In genomic region chr6:90294989-90295853, GRCh38 we compare ENCODE assay signal across 8 cellular contexts. TPM values are rescaled to one million over a fixed set of nuclear protein-coding genes. Genes with fewer than 3 reads are reported as not detected.
DNase-seq lines count a peak whose midpoint lies in the region; ATAC-seq and TF ChIP-seq lines count a peak whose summit lies in the region.

No MANE protein-coding gene starts in this region.

- DNase-seq in G401 (ENCODE audit: low spot score) (peak; percentile 41), HL-60 (ENCODE audit: low read depth in 1 of 2, low spot score in 1 of 2) (no peak), choroid plexus epithelial cell (ENCODE audit: low read depth) (peak; percentile 42), left lung (peak; percentile 46 to 84), RKO (ENCODE audit: low spot score) (no peak), dedifferentiated amniotic fluid mesenchymal stem cell (ENCODE audit: extremely low spot score) (no peak)
- DNase-seq in activated CD4-positive, alpha-beta T cell treated with anti-CD3 and anti-CD28 coated beads for 4 hours = peak; percentile 76 to 84
- DNase-seq in stimulated activated CD4-positive, alpha-beta T cell treated with anti-CD3 and anti-CD28 coated beads, Interleukin-2, amount 100 ng/mL, for 24 hours = peak; percentile 82 to 83

- H3K9me3 ChIP-seq in left lung = no peaks in the 10 kb centered on the region

- peaks cover 6 to 19% of the 10 kb centered on the region in 2 donors for H3K4me1 ChIP-seq in left lung

- H3K36me3 ChIP-seq in left lung = no peaks in the 10 kb centered on the region

- peak; percentile 55 for ATAC-seq in left lung

- in situ Hi-C loops in G401 (cut with HindIII; ENCODE audit: low sequenced_read_pairs) = no loop called here

- intact Hi-C loops in left lung (cut with DNase I) = loop anchor here in 1 of 2 donors (10.0 kb wide), 2 partner anchors 100 to 320 kb away; no protein-coding TSS in a partner anchor

- TF ChIP-seq CTCF in HL-60 (IDR thresholded peaks at IDR 0.05; ENCODE audit: insufficient read depth, low read length) (no peak), choroid plexus epithelial cell (conservative IDR thresholded peaks at IDR 0.05; ENCODE audit: low read depth, low read length) (peak; percentile 5), left lung (IDR thresholded peaks at IDR 0.05) (no peak)

- H3K4me3 ChIP-seq in HL-60 (replicated peaks; ENCODE audit: insufficient read depth, low read length) (peak overlapping the region; percentile 65), choroid plexus epithelial cell (ENCODE audit: low read depth, low read length) (peak overlapping the region; percentile 66), left lung (peak overlapping the region; percentile 49 to 58)

- H3K27ac ChIP-seq in HL-60 (replicated peaks) (no peak overlapping the region), left lung (peak overlapping the region; percentile 54 to 84)

- H3K27me3 ChIP-seq in HL-60 (ENCODE audit: insufficient read depth, poor library complexity, severe bottlenecking) (peaks cover 43% of the 10 kb centered on the region), left lung (peaks cover 23 to 76% of the 10 kb centered on the region in 2 donors)

RNA-seq across cellular contexts. Expression of gene BACH2, which starts 1.4 kb away (rescaled TPM):
- 0.37 and 0.71 TPM in 2 replicates for total RNA-seq in G401 (2014; rRNA removed; shearing (Covaris generic))
- total RNA-seq in left lung = 1 to 10 TPM; 3.8 to 5.6 TPM

Comparison
In these comparisons a context has a peak if more than half of its experiments do, and no peak if none do; other contexts are left out.
1. DNase-seq: peak in G401 (single experiment), activated CD4-positive, alpha-beta T cell treated with anti-CD3 and anti-CD28 coated beads for 4 hours (2 of 2), choroid plexus epithelial cell (single experiment), left lung (2 of 2) and stimulated activated CD4-positive, alpha-beta T cell treated with anti-CD3 and anti-CD28 coated beads, Interleukin-2, amount 100 ng/mL, for 24 hours (2 of 2); none in HL-60 (0 of 2), RKO (single experiment) and dedifferentiated amniotic fluid mesenchymal stem cell (single experiment).
2. Peak in every context shown above with its lines, with median percentiles within 50 percentile points of each other: H3K4me3 ChIP-seq.